ENCODE assay signal across 1 cellular context in the genomic region with DNA sequence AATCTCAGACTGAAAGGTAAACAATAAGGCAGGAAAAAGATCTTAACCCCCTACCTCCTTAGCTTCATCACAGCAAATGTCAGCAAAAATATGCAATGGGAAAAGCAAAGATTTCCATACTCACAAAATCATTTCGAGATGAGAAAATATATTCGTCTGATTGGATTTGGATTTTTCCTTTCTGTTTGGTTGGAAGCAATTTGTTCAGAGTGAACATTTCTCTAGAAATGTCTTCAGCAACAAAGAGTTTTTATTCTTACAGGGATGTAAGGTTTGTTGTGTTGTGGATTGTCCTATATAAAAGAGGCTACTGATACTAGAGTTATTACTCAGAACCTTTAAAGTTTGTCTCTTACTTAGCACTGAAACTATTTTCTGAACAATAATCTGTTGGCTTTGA.
TF ChIP-seq lines count a peak whose summit lies in the region.

No MANE protein-coding gene starts in this region.

TF ChIP-seq in GM23338, 12 proteins besides CTCF, POLR2A, EP300 and RAD21 (continued from another document):
- TF ChIP-seq, protein P1, sequence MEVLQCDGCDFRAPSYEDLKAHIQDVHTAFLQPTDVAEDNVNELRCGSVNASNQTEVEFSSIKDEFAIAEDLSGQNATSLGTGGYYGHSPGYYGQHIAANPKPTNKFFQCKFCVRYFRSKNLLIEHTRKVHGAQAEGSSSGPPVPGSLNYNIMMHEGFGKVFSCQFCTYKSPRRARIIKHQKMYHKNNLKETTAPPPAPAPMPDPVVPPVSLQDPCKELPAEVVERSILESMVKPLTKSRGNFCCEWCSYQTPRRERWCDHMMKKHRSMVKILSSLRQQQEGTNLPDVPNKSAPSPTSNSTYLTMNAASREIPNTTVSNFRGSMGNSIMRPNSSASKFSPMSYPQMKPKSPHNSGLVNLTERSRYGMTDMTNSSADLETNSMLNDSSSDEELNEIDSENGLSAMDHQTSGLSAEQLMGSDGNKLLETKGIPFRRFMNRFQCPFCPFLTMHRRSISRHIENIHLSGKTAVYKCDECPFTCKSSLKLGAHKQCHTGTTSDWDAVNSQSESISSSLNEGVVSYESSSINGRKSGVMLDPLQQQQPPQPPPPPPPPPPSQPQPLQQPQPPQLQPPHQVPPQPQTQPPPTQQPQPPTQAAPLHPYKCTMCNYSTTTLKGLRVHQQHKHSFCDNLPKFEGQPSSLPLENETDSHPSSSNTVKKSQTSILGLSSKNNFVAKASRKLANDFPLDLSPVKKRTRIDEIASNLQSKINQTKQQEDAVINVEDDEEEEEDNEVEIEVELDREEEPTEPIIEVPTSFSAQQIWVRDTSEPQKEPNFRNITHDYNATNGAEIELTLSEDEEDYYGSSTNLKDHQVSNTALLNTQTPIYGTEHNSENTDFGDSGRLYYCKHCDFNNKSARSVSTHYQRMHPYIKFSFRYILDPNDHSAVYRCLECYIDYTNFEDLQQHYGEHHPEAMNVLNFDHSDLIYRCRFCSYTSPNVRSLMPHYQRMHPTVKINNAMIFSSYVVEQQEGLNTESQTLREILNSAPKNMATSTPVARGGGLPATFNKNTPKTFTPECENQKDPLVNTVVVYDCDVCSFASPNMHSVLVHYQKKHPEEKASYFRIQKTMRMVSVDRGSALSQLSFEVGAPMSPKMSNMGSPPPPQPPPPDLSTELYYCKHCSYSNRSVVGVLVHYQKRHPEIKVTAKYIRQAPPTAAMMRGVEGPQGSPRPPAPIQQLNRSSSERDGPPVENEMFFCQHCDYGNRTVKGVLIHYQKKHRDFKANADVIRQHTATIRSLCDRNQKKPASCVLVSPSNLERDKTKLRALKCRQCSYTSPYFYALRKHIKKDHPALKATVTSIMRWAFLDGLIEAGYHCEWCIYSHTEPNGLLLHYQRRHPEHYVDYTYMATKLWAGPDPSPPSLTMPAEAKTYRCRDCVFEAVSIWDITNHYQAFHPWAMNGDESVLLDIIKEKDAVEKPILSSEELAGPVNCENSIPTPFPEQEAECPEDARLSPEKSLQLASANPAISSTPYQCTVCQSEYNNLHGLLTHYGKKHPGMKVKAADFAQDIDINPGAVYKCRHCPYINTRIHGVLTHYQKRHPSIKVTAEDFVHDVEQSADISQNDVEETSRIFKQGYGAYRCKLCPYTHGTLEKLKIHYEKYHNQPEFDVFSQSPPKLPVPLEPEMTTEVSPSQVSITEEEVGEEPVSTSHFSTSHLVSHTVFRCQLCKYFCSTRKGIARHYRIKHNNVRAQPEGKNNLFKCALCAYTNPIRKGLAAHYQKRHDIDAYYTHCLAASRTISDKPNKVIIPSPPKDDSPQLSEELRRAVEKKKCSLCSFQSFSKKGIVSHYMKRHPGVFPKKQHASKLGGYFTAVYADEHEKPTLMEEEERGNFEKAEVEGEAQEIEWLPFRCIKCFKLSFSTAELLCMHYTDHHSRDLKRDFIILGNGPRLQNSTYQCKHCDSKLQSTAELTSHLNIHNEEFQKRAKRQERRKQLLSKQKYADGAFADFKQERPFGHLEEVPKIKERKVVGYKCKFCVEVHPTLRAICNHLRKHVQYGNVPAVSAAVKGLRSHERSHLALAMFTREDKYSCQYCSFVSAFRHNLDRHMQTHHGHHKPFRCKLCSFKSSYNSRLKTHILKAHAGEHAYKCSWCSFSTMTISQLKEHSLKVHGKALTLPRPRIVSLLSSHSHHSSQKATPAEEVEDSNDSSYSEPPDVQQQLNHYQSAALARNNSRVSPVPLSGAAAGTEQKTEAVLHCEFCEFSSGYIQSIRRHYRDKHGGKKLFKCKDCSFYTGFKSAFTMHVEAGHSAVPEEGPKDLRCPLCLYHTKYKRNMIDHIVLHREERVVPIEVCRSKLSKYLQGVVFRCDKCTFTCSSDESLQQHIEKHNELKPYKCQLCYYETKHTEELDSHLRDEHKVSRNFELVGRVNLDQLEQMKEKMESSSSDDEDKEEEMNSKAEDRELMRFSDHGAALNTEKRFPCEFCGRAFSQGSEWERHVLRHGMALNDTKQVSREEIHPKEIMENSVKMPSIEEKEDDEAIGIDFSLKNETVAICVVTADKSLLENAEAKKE (CRISPR knock-in tag; IDR thresholded peaks at IDR 0.05), result no peak
- no peak for TF ChIP-seq EZH2 (IDR thresholded peaks at IDR 0.05; ENCODE audit: low read depth, unreplicated experiment)
- TF ChIP-seq, protein P2, sequence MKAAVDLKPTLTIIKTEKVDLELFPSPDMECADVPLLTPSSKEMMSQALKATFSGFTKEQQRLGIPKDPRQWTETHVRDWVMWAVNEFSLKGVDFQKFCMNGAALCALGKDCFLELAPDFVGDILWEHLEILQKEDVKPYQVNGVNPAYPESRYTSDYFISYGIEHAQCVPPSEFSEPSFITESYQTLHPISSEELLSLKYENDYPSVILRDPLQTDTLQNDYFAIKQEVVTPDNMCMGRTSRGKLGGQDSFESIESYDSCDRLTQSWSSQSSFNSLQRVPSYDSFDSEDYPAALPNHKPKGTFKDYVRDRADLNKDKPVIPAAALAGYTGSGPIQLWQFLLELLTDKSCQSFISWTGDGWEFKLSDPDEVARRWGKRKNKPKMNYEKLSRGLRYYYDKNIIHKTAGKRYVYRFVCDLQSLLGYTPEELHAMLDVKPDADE (IDR thresholded peaks at IDR 0.05), result no peak
- TF ChIP-seq POLR2AphosphoS5 (IDR thresholded peaks at IDR 0.05; ENCODE audit: low read depth), result no peak
- TF ChIP-seq CREB1 (CRISPR knock-in tag; IDR thresholded peaks at IDR 0.05; ENCODE audit: low read depth), result no peak
- TF ChIP-seq EZH2phosphoT487 (IDR thresholded peaks at IDR 0.05; ENCODE audit: unreplicated experiment), result no peak
- TF ChIP-seq REST (IDR thresholded peaks at IDR 0.05; ENCODE audit: unreplicated experiment), result no peak
- TF ChIP-seq NANOG (IDR thresholded peaks at IDR 0.05; ENCODE audit: borderline replicate concordance), result no peak
- TF ChIP-seq STAT1 (IDR thresholded peaks at IDR 0.05; ENCODE audit: unreplicated experiment), result no peak
- TF ChIP-seq ZNF114 (CRISPR knock-in tag; IDR thresholded peaks at IDR 0.05), result no peak
